Comparison of ENCODE assay signal across 8 cellular contexts in genomic region chr16:20675488-20676267, GRCh38. TPM values are rescaled to one million over a fixed set of nuclear protein-coding genes. Genes with fewer than 3 reads are reported as not detected.
A peak's percentile ranks its signal among the peaks of the same experiment; 100 is the strongest.
DNase-seq lines count a peak whose midpoint lies in the region; ATAC-seq and TF ChIP-seq lines count a peak whose summit lies in the region.

No MANE protein-coding gene starts in this region.

- ATAC-seq in GM21367 (IDR thresholded peaks at IDR 0.05; ENCODE audit: unreplicated experiment), result peak; percentile 68
- no peak for ATAC-seq in HG03378 (IDR thresholded peaks at IDR 0.05; ENCODE audit: unreplicated experiment)

- TF ChIP-seq CTCF in 22Rv1 (IDR thresholded peaks at IDR 0.05) (no peak), kidney epithelial cell (IDR thresholded peaks at IDR 0.05; ENCODE audit: insufficient read depth, low read length, poor library complexity, severe bottlenecking) (no peak)

- 0 out of 2 replicates have a peak overlapping the region, but pooled peaks have one; percentile 18 for H3K27ac ChIP-seq in 22Rv1

- H3K36me3 ChIP-seq in kidney epithelial cell (ENCODE audit: control insufficient read depth, insufficient read depth, low read length), result no peaks in the 10 kb centered on the region

- H3K27me3 ChIP-seq in kidney epithelial cell (ENCODE audit: control insufficient read depth, insufficient read depth, low read length), result no peaks in the 10 kb centered on the region

- peak overlapping the region; percentile 32 for H3K4me3 ChIP-seq in kidney epithelial cell (ENCODE audit: low read depth, low read length)

- peak; percentile 50 for DNase-seq in NCI-H2196 treated with DMSO at 0.1 percent for 48 hours (lab: John Stamatoyannopoulos, UW; ENCODE audit: unreplicated experiment)
- DNase-seq in astrocyte of the hippocampus (ENCODE audit: low read depth, low spot score), result peak; percentile 1
- peak; percentile 59 for DNase-seq in kidney epithelial cell (ENCODE audit: low read depth)
- peak; percentile 15 to 25 for DNase-seq in stimulated activated CD4-positive, alpha-beta T cell treated with anti-CD3 and anti-CD28 coated beads, Interleukin-4, amount 100 ng/mL, for 4 hours
- no peak for DNase-seq in GOT3 (lab: John Stamatoyannopoulos, UW)

RNA-seq across cellular contexts. Expression of gene ACSM1, which starts 21.8 kb away (rescaled TPM):
- total RNA-seq in kidney epithelial cell, result 1.2 and 1.6 TPM in 2 replicates
